ENCODE assay signal across 1 cellular context in genomic region chr10:95561200-95562177, GRCh38.
TF ChIP-seq lines count a peak whose summit lies in the region.

TSS of gene SORBS1 (minus strand) at chr10:95561371. CDS start at chr10:95441135, 120,236 bp downstream.

TF ChIP-seq in HEK293, 187 proteins besides CTCF, POLR2A, EP300 and RAD21 (continued from another document):
- TF ChIP-seq PRDM4 (tag by site-specific recombination; IDR thresholded peaks at IDR 0.05), result no peak
- peak; percentile 62; the same call in 1 of the 2 replicates for TF ChIP-seq ZNF561 (tag by site-specific recombination; IDR thresholded peaks at IDR 0.05; ENCODE audit: borderline replicate concordance)
- peak; percentile 66 for TF ChIP-seq ZXDB (tag by site-specific recombination; IDR thresholded peaks at IDR 0.05)
- TF ChIP-seq SP7 (tag by site-specific recombination; IDR thresholded peaks at IDR 0.05), result peak; percentile 82
- peak; percentile 96 for TF ChIP-seq KLF10 (tag by site-specific recombination; IDR thresholded peaks at IDR 0.05)
- TF ChIP-seq PRDM10 (tag by site-specific recombination; IDR thresholded peaks at IDR 0.05), result peak; percentile 81
- TF ChIP-seq ZSCAN5A (tag by site-specific recombination; IDR thresholded peaks at IDR 0.05), result peak; percentile 86
- peak; percentile 37; the same call in 1 of the 2 replicates for TF ChIP-seq OSR2 (tag by site-specific recombination; IDR thresholded peaks at IDR 0.05)
- TF ChIP-seq IKZF3 (tag by site-specific recombination; IDR thresholded peaks at IDR 0.05), result peak; percentile 45; the same call in 1 of the 2 replicates
- TF ChIP-seq ZBTB8A (tag by site-specific recombination; IDR thresholded peaks at IDR 0.05), result peak; percentile 99
- no peak for TF ChIP-seq ZNF146 (tag by site-specific recombination; IDR thresholded peaks at IDR 0.05)
- TF ChIP-seq SP2 (tag by site-specific recombination; IDR thresholded peaks at IDR 0.05), result peak; percentile 94
- peak; percentile 48; the same call in 1 of the 2 replicates for TF ChIP-seq TSHZ1 (tag by site-specific recombination; IDR thresholded peaks at IDR 0.05; ENCODE audit: borderline replicate concordance)
- TF ChIP-seq ZNF426 (tag by site-specific recombination; IDR thresholded peaks at IDR 0.05), result no peak
- TF ChIP-seq ZNF513 (tag by site-specific recombination; IDR thresholded peaks at IDR 0.05), result peak; percentile 52; the same call in 1 of the 2 replicates
- no peak; the same call in 1 of the 2 replicates for TF ChIP-seq REST (tag by site-specific recombination; IDR thresholded peaks at IDR 0.05)
- TF ChIP-seq ZNF404 (tag by site-specific recombination; IDR thresholded peaks at IDR 0.05), result no peak
- no peak for TF ChIP-seq ZNF335 (tag by site-specific recombination; conservative IDR thresholded peaks at IDR 0.05)
- TF ChIP-seq ZNF140 (tag by site-specific recombination; IDR thresholded peaks at IDR 0.05), result no peak
- TF ChIP-seq ZNF571 (tag by site-specific recombination; IDR thresholded peaks at IDR 0.05), result no peak
- no peak for TF ChIP-seq KLF7 (tag by site-specific recombination; IDR thresholded peaks at IDR 0.05; ENCODE audit: borderline replicate concordance)
- TF ChIP-seq PATZ1 (tag by site-specific recombination; IDR thresholded peaks at IDR 0.05), result peak; percentile 12; the same call in 1 of the 2 replicates
TF ChIP-seq in HEK293: peak in this region for 56.
